Comparison of ENCODE assay signal across 17 cellular contexts in genomic region chr4:75036046-75036445, GRCh38.
DNase-seq lines count a peak whose midpoint lies in the region; ATAC-seq and TF ChIP-seq lines count a peak whose summit lies in the region.
"Had no signal": no experiment of that assay in that cellular context is flagged by ENCODE, and none has a peak within 500 bp of the region (broad histone marks: within the 10 kb centered on the region; RNA-seq: fewer than 3 reads in every experiment).

No MANE protein-coding gene starts in this region.

- H3K4me2 ChIP-seq in BLaER1, result peak overlapping the region; percentile 29

- no peak for TF ChIP-seq CTCF in lower lobe of right lung (IDR thresholded peaks at IDR 0.05)

- no peak overlapping the region for H3K4me3 ChIP-seq in BLaER1
- H3K4me3 ChIP-seq in lower lobe of right lung, result no peak overlapping the region
- H3K4me3 ChIP-seq: uterus had no signal

- ATAC-seq in GM18519 (IDR thresholded peaks at IDR 0.05; ENCODE audit: low FRiP score, unreplicated experiment), result peak; percentile 43
- ATAC-seq in lower lobe of right lung, result peak; percentile 56
- ATAC-seq in GM21529 (IDR thresholded peaks at IDR 0.05; ENCODE audit: unreplicated experiment), result no peak
- ATAC-seq: right cardiac atrium had no signal

- no peaks in the 10 kb centered on the region for H3K9me3 ChIP-seq in BLaER1
- no peaks in the 10 kb centered on the region for H3K9me3 ChIP-seq in lower lobe of right lung
- H3K9me3 ChIP-seq: uterus had no signal

- H3K4me1 ChIP-seq in BLaER1 (peaks cover 17% of the 10 kb centered on the region; the same call in 1 of the 2 replicates), lower lobe of right lung (peaks cover 4% of the 10 kb centered on the region)
- H3K4me1 ChIP-seq: uterus had no signal

- H3K9ac ChIP-seq in BLaER1, result no peak overlapping the region

- H3K27ac ChIP-seq in BLaER1 (no peak overlapping the region), lower lobe of right lung (no peak overlapping the region)
- H3K27ac ChIP-seq: uterus had no signal

- no peaks in the 10 kb centered on the region for H3K27me3 ChIP-seq in BLaER1
- H3K27me3 ChIP-seq in lower lobe of right lung (ENCODE audit: low read depth), result no peaks in the 10 kb centered on the region
- H3K27me3 ChIP-seq: uterus had no signal

- DNase-seq in NOMO-1 treated with dmso at 0.1 percent for 144 hours (lab: John Stamatoyannopoulos, UW; ENCODE audit: unreplicated experiment), result peak; percentile 79
- DNase-seq in lower lobe of right lung, result no peak
- no peak for DNase-seq in SW480 (ENCODE audit: low spot score)
- no peak for DNase-seq in NCI-H226
- no peak for DNase-seq in EL
- DNase-seq: activated naive CD4-positive, alpha-beta T cell treated with anti-CD3 and anti-CD28 coated beads for 36 hours; activated T-cell treated with anti-CD3 and anti-CD28 coated beads for 4 hours; H7; hippocampal formation; kidney; NCI-H187 treated with DMSO at 0.1 percent for 48 hours; NCI-H446; right cardiac atrium; uterus had no signal

- intact Hi-C loops in lower lobe of right lung (cut with DNase I), result no loop called here

- H3K36me3 ChIP-seq in BLaER1, result no peaks in the 10 kb centered on the region
- H3K36me3 ChIP-seq in lower lobe of right lung, result no peaks in the 10 kb centered on the region
- H3K36me3 ChIP-seq: uterus had no signal

- no peaks in the 10 kb centered on the region for H4K20me1 ChIP-seq in BLaER1
